ENCODE assay signal across 1 cellular context in genomic region chr11:119334173-119334930, GRCh38.
A peak's percentile ranks its signal among the peaks of the same experiment; 100 is the strongest.
TF ChIP-seq lines count a peak whose summit lies in the region.

Gene RNF26, plus strand, starts transcription at chr11:119334527. Its CDS starts 596 bp downstream, at chr11:119335123.

TF ChIP-seq in HepG2, 621 proteins besides CTCF, POLR2A, EP300 and RAD21 (continued from another document and continues in another):
- TF ChIP-seq HMGXB3 (CRISPR knock-in tag; IDR thresholded peaks at IDR 0.05; ENCODE audit: borderline replicate concordance) (0 out of 2 replicates have a peak, but pooled peaks have one; percentile 22), NFKB2 (CRISPR knock-in tag; IDR thresholded peaks at IDR 0.05; ENCODE audit: borderline replicate concordance) (peak; percentile 66; the same call in 1 of the 2 replicates), ZZZ3 (CRISPR knock-in tag; IDR thresholded peaks at IDR 0.05; ENCODE audit: borderline replicate concordance) (no peak), MAX (IDR thresholded peaks at IDR 0.05) (0 out of 2 replicates have a peak, but pooled peaks have one; percentile 35), MIER3 (CRISPR knock-in tag; IDR thresholded peaks at IDR 0.05; ENCODE audit: borderline replicate concordance) (no peak), ATF7 (IDR thresholded peaks at IDR 0.05) (no peak), ATF7 (CRISPR knock-in tag; IDR thresholded peaks at IDR 0.05) (no peak), POLR2G (IDR thresholded peaks at IDR 0.05; ENCODE audit: low read depth, low read length) (peak; percentile 85), CSRNP1 (CRISPR knock-in tag; IDR thresholded peaks at IDR 0.05) (no peak), MAFK (conservative IDR thresholded peaks at IDR 0.05 in 1 of 2, IDR thresholded peaks at IDR 0.05 in 1 of 2; ENCODE audit: low read length in 2 of 2) (no peak), SNAPC4 (CRISPR knock-in tag; IDR thresholded peaks at IDR 0.05) (no peak), ZNF326 (CRISPR knock-in tag; IDR thresholded peaks at IDR 0.05; ENCODE audit: borderline replicate concordance) (no peak), GMEB2 (CRISPR knock-in tag; IDR thresholded peaks at IDR 0.05; ENCODE audit: low read depth) (no peak), GFI1 (CRISPR knock-in tag; IDR thresholded peaks at IDR 0.05; ENCODE audit: borderline replicate concordance) (no peak), IRF2 (CRISPR knock-in tag; IDR thresholded peaks at IDR 0.05) (no peak), KAT8 (CRISPR knock-in tag; IDR thresholded peaks at IDR 0.05) (peak; percentile 86), HNRNPUL1 (IDR thresholded peaks at IDR 0.05; ENCODE audit: low read depth, low read length) (no peak), ZNF770 (CRISPR knock-in tag; IDR thresholded peaks at IDR 0.05) (no peak), THAP7 (CRISPR knock-in tag; IDR thresholded peaks at IDR 0.05) (0 out of 2 replicates have a peak, but pooled peaks have one; percentile 30), ZNF816 (CRISPR knock-in tag; IDR thresholded peaks at IDR 0.05; ENCODE audit: borderline replicate concordance) (no peak), REPIN1 (CRISPR knock-in tag; IDR thresholded peaks at IDR 0.05; ENCODE audit: borderline replicate concordance, low read depth) (no peak), ZNF17 (CRISPR knock-in tag; IDR thresholded peaks at IDR 0.05) (no peak), ZNF589 (CRISPR knock-in tag; conservative IDR thresholded peaks at IDR 0.05) (no peak), ZMYM3 (CRISPR knock-in tag; IDR thresholded peaks at IDR 0.05) (no peak), ZNF605 (CRISPR knock-in tag; IDR thresholded peaks at IDR 0.05) (peak; percentile 71), ZNF205 (CRISPR knock-in tag; IDR thresholded peaks at IDR 0.05) (no peak), ZBTB8A (CRISPR knock-in tag; IDR thresholded peaks at IDR 0.05; ENCODE audit: borderline replicate concordance, low read depth) (no peak), NFIC (IDR thresholded peaks at IDR 0.05; ENCODE audit: low read length) (no peak), ZNF780A (CRISPR knock-in tag; IDR thresholded peaks at IDR 0.05) (no peak), ZBTB14 (CRISPR knock-in tag; IDR thresholded peaks at IDR 0.05) (no peak), KLF6 (CRISPR knock-in tag; IDR thresholded peaks at IDR 0.05) (no peak; the same call in 1 of the 2 replicates), WIZ (CRISPR knock-in tag; IDR thresholded peaks at IDR 0.05) (no peak), PRDM4 (CRISPR knock-in tag; IDR thresholded peaks at IDR 0.05; ENCODE audit: borderline replicate concordance) (no peak), ZBTB38 (CRISPR knock-in tag; IDR thresholded peaks at IDR 0.05) (no peak), ZNF563 (CRISPR knock-in tag; IDR thresholded peaks at IDR 0.05) (no peak), ZNF225 (CRISPR knock-in tag; IDR thresholded peaks at IDR 0.05) (no peak), NBN (conservative IDR thresholded peaks at IDR 0.05) (no peak), ZKSCAN8 (CRISPR knock-in tag; IDR thresholded peaks at IDR 0.05; ENCODE audit: borderline replicate concordance) (no peak), BRD4 (CRISPR knock-in tag; IDR thresholded peaks at IDR 0.05) (peak; percentile 56; the same call in 1 of the 2 replicates), EHMT2 (IDR thresholded peaks at IDR 0.05; ENCODE audit: borderline replicate concordance, low read depth, low read length) (no peak), ARID2 (CRISPR knock-in tag; IDR thresholded peaks at IDR 0.05; ENCODE audit: borderline replicate concordance) (no peak), JUNB (CRISPR knock-in tag; IDR thresholded peaks at IDR 0.05; ENCODE audit: borderline replicate concordance) (no peak), ZKSCAN5 (CRISPR knock-in tag; IDR thresholded peaks at IDR 0.05) (no peak), ZNF839 (CRISPR knock-in tag; IDR thresholded peaks at IDR 0.05; ENCODE audit: borderline replicate concordance) (no peak), ZNF274 (CRISPR knock-in tag; IDR thresholded peaks at IDR 0.05) (no peak), KLF16 (CRISPR knock-in tag; IDR thresholded peaks at IDR 0.05) (peak in 1 of 2 experiments; percentile 37; a peak in 1 of 4 replicates), FOXK2 (IDR thresholded peaks at IDR 0.05) (peak; percentile 77)
